Comparison of ENCODE assay signal across 9 cellular contexts in genomic region chr20:61109221-61109805, GRCh38.
"Had no signal": no experiment of that assay in that cellular context is flagged by ENCODE, and none has a peak within 500 bp of the region (broad histone marks: within the 10 kb centered on the region; RNA-seq: fewer than 3 reads in every experiment).

No MANE protein-coding gene starts in this region.

- FAIRE-seq: H54, K562 had no signal

- H3K4me3 ChIP-seq: GM23248, K562 had no signal

- ATAC-seq: K562 had no signal

- H3K9ac ChIP-seq: GM23248 had no signal

- H2AFZ ChIP-seq: GM23248 had no signal

- DNase-seq: GM23248, GOT3, H9, HCEC 1CT, IMR-90, KG1 had no signal

- H3K27ac ChIP-seq: GM23248, HL-60 had no signal
